In the genomic region with DNA sequence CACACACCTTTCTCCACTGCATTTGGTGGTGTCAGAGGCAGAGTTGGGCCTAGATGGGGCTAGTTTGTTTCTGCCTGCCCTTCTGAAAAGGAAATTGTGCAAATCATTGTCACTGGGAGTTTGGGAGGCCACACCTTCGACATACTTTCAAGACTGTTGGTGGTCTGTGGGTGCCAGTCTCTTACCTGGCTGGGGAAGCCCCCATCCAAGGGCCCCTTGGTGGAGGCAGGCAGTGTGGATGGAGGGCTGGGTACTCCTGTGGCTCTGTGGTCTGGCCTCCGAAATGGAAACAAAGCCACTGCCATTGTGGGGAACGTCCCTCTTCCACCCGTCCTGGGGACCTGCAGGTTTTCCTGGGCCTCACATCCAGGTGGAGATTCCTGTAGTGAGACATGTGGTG, we compare ENCODE assay signal across 20 cellular contexts. TPM values are rescaled to one million over a fixed set of nuclear protein-coding genes. Genes with fewer than 3 reads are reported as not detected.
A peak's percentile ranks its signal among the peaks of the same experiment; 100 is the strongest.
DNase-seq lines count a peak whose midpoint lies in the region; ATAC-seq and TF ChIP-seq lines count a peak whose summit lies in the region.
"Had no signal": no experiment of that assay in that cellular context is flagged by ENCODE, and none has a peak within 500 bp of the region (broad histone marks: within the 10 kb centered on the region; RNA-seq: fewer than 3 reads in every experiment).

No MANE protein-coding gene starts in this region.

- H3K4me3 Mint-ChIP-seq in natural killer cell = no peak overlapping the region
- no peak overlapping the region for H3K4me3 Mint-ChIP-seq in natural killer cell treated with Interleukin-12 subunit alpha and Interleukin-12 subunit beta and Interleukin-15 and Interleukin-18, amount 100 ng/mL, for 72 hours
- peak overlapping the region in 3 of 10 donors; percentile 12 to 48 (median 31) for H3K4me3 Mint-ChIP-seq in naive thymus-derived CD8-positive, alpha-beta T cell
- H3K4me3 Mint-ChIP-seq: activated B cell treated with CpG ODN at 0.5 μM for 24 hours, B cell, naive B cell had no signal

- peak overlapping the region; percentile 29 to 91 for H3K27ac Mint-ChIP-seq in natural killer cell
- H3K27ac Mint-ChIP-seq in natural killer cell treated with Interleukin-12 subunit alpha and Interleukin-12 subunit beta and Interleukin-15 and Interleukin-18, amount 100 ng/mL, for 72 hours = peak overlapping the region in 1 of 2 donors; percentile 38
- peak overlapping the region in 9 of 10 donors; percentile 32 to 93 (median 78) for H3K27ac Mint-ChIP-seq in naive thymus-derived CD8-positive, alpha-beta T cell
- H3K27ac Mint-ChIP-seq: activated B cell treated with CpG ODN at 0.5 μM for 24 hours, B cell had no signal

- no peaks in the 10 kb centered on the region for H3K27me3 Mint-ChIP-seq in natural killer cell (ENCODE audit: low read depth in 2 of 2)
- no peaks in the 10 kb centered on the region for H3K27me3 Mint-ChIP-seq in natural killer cell treated with Interleukin-12 subunit alpha and Interleukin-12 subunit beta and Interleukin-15 and Interleukin-18, amount 100 ng/mL, for 72 hours
- no peaks in the 10 kb centered on the region for H3K27me3 Mint-ChIP-seq in naive thymus-derived CD8-positive, alpha-beta T cell
- H3K27me3 Mint-ChIP-seq: activated B cell treated with CpG ODN at 0.5 μM for 24 hours, B cell, naive B cell had no signal

- POLR2A ChIA-PET in naive thymus-derived CD8-positive, alpha-beta T cell (lab: Charles Lee) = interaction anchor here (0.7 to 2.6 kb wide), 3 partner anchors 9 to 33 kb away, joined by 3 to 8 read pairs (median 3); no protein-coding TSS in a partner anchor

- no peaks in the 10 kb centered on the region for H3K9me3 Mint-ChIP-seq in natural killer cell
- H3K9me3 Mint-ChIP-seq in natural killer cell treated with Interleukin-12 subunit alpha and Interleukin-12 subunit beta and Interleukin-15 and Interleukin-18, amount 100 ng/mL, for 72 hours = no peaks in the 10 kb centered on the region
- H3K9me3 Mint-ChIP-seq in naive thymus-derived CD8-positive, alpha-beta T cell = no peaks in the 10 kb centered on the region
- H3K9me3 Mint-ChIP-seq: activated B cell treated with CpG ODN at 0.5 μM for 24 hours, naive B cell had no signal

- H3K27me3 ChIP-seq in breast epithelium (no peaks in the 10 kb centered on the region), vagina (no peaks in the 10 kb centered on the region)
- H3K27me3 ChIP-seq: hepatocyte had no signal

- no peak for ATAC-seq in natural killer cell
- no peak for ATAC-seq in natural killer cell treated with Interleukin-12 subunit alpha and Interleukin-12 subunit beta and Interleukin-15 and Interleukin-18, amount 100 ng/mL, for 72 hours
- no peak for ATAC-seq in naive thymus-derived CD8-positive, alpha-beta T cell
- ATAC-seq in GM19351 (IDR thresholded peaks at IDR 0.05; ENCODE audit: unreplicated experiment) = no peak
- ATAC-seq in HG02970 (IDR thresholded peaks at IDR 0.05; ENCODE audit: low FRiP score, unreplicated experiment) = no peak
- ATAC-seq: left colon, Panc1 had no signal

- intact Hi-C loops in natural killer cell (cut with micrococcal nuclease) (no loop called here), breast epithelium (cut with DNase I; ENCODE audit: low total_unique reads) (loop anchor here (5.0 kb wide), 1 partner anchor 373 kb away; no protein-coding TSS in a partner anchor), vagina (cut with DNase I) (no loop called here)

- DNase-seq in natural killer cell = no peak
- DNase-seq in natural killer cell treated with Interleukin-12 subunit alpha and Interleukin-12 subunit beta and Interleukin-15 and Interleukin-18, amount 100 ng/mL, for 72 hours (ENCODE audit: low spot score) = no peak
- no peak for DNase-seq in breast epithelium (ENCODE audit: low spot score in 2 of 2)
- DNase-seq in naive thymus-derived CD8-positive, alpha-beta T cell = no peak
- no peak for DNase-seq in vagina (ENCODE audit: extremely low spot score in 2 of 2)
- DNase-seq in NCI-H69 (lab: John Stamatoyannopoulos, UW) = no peak
- DNase-seq: activated B cell treated with CpG ODN at 0.5 μM for 24 hours; DMS53; left colon; MM.1S; naive B cell; NCI-H2029 treated with DMSO at 0.1 percent for 48 hours; NCI-H524 treated with DMSO at 0.1 percent for 48 hours; stimulated activated CD4-positive, alpha-beta T cell treated with anti-CD3 and anti-CD28 coated beads, Interleukin-2, amount 100 ng/mL, for 24 hours had no signal

- H3K4me1 Mint-ChIP-seq in natural killer cell = peaks cover 26 to 83% of the 10 kb centered on the region in 2 donors
- peaks cover 28 to 42% of the 10 kb centered on the region in 2 donors for H3K4me1 Mint-ChIP-seq in natural killer cell treated with Interleukin-12 subunit alpha and Interleukin-12 subunit beta and Interleukin-15 and Interleukin-18, amount 100 ng/mL, for 72 hours (ENCODE audit: low read depth in 2 of 2)
- H3K4me1 Mint-ChIP-seq in naive thymus-derived CD8-positive, alpha-beta T cell = peaks cover 30 to 73% (median 47%) of the 10 kb centered on the region in 4 donors

- H3K36me3 ChIP-seq in breast epithelium = peaks cover 7% of the 10 kb centered on the region
- H3K36me3 ChIP-seq in vagina = peaks cover 0 to 29% of the 10 kb centered on the region in 2 donors

- H3K9me3 ChIP-seq in breast epithelium (no peaks in the 10 kb centered on the region), vagina (no peaks in the 10 kb centered on the region)

- no peaks in the 10 kb centered on the region for H3K36me3 Mint-ChIP-seq in natural killer cell
- peaks cover 9% of the 10 kb centered on the region for H3K36me3 Mint-ChIP-seq in natural killer cell treated with Interleukin-12 subunit alpha and Interleukin-12 subunit beta and Interleukin-15 and Interleukin-18, amount 100 ng/mL, for 72 hours
- H3K36me3 Mint-ChIP-seq in naive thymus-derived CD8-positive, alpha-beta T cell = peaks cover 0 to 40% (median 24%) of the 10 kb centered on the region in 3 donors

- TF ChIP-seq CTCF in natural killer cell (IDR thresholded peaks at IDR 0.05) (no peak), breast epithelium (IDR thresholded peaks at IDR 0.05) (no peak), vagina (IDR thresholded peaks at IDR 0.05) (no peak)

- peaks cover 22 to 24% of the 10 kb centered on the region in 2 donors for H3K4me1 ChIP-seq in breast epithelium
- peaks cover 61% of the 10 kb centered on the region for H3K4me1 ChIP-seq in vagina

- no peak overlapping the region for H3K4me3 ChIP-seq in breast epithelium
- H3K4me3 ChIP-seq in vagina = no peak overlapping the region
- H3K4me3 ChIP-seq: hepatocyte had no signal

- TF ChIP-seq POLR2A in breast epithelium (IDR thresholded peaks at IDR 0.05) (no peak), vagina (IDR thresholded peaks at IDR 0.05) (no peak)

- peak overlapping the region; percentile 92 to 94 for H3K27ac ChIP-seq in breast epithelium
- H3K27ac ChIP-seq in vagina = peak overlapping the region; percentile 42
- H3K27ac ChIP-seq: hepatocyte had no signal

RNA-seq across cellular contexts. Expression of a gene that starts 10.9 kb away (rescaled TPM):
- total RNA-seq in natural killer cell (1 to 10 TPM; 5.4 to 6.0 (median 5.4) TPM), breast epithelium (10 to 100 TPM; 24.3 to 67.0 (median 44.8) TPM), vagina (23.6 TPM)
- 1 to 10 TPM in 1 of 2 donors, under 1 TPM in 1; 0.24 to 1.1 TPM for total RNA-seq in natural killer cell treated with Interleukin-12 subunit alpha and Interleukin-12 subunit beta and Interleukin-15 and Interleukin-18, amount 100 ng/mL, for 72 hours
- total RNA-seq in naive thymus-derived CD8-positive, alpha-beta T cell = 1 to 10 TPM; 6.9 to 8.2 TPM
- 1 to 10 TPM; 2.6 to 7.4 (median 6.2) TPM for polyA plus RNA-seq in naive thymus-derived CD8-positive, alpha-beta T cell
- total RNA-seq: HT-29 had no signal

RNA-seq across cellular contexts. Expression of a gene that starts 27.9 kb away (rescaled TPM):
- 10 to 100 TPM; 60.0 to 82.9 (median 67.9) TPM for total RNA-seq in natural killer cell
- 10 to 100 TPM; 25.6 to 28.2 TPM for total RNA-seq in natural killer cell treated with Interleukin-12 subunit alpha and Interleukin-12 subunit beta and Interleukin-15 and Interleukin-18, amount 100 ng/mL, for 72 hours
- total RNA-seq in breast epithelium = 10 to 100 TPM; 26.1 to 52.7 (median 40.6) TPM
- total RNA-seq in naive thymus-derived CD8-positive, alpha-beta T cell = 10 to 100 TPM; 27.5 to 29.4 TPM
- polyA plus RNA-seq in naive thymus-derived CD8-positive, alpha-beta T cell = 10 to 100 TPM; 17.4 to 36.7 (median 22.1) TPM
- 110 TPM for total RNA-seq in vagina

RNA-seq across cellular contexts. Expression of a gene that starts 28.1 kb away (rescaled TPM):
- total RNA-seq in natural killer cell (10 to 100 TPM in 1 of 3 donors, 1 to 10 TPM in 2; 8.9 to 11.3 (median 9.1) TPM), breast epithelium (1 to 10 TPM; 3.0 to 7.6 (median 7.2) TPM), vagina (11.0 TPM)
- 10 to 100 TPM in 1 of 2 donors, 1 to 10 TPM in 1; 6.7 to 19.9 TPM for total RNA-seq in natural killer cell treated with Interleukin-12 subunit alpha and Interleukin-12 subunit beta and Interleukin-15 and Interleukin-18, amount 100 ng/mL, for 72 hours
- total RNA-seq in naive thymus-derived CD8-positive, alpha-beta T cell = 10 to 100 TPM; 15.1 to 15.9 TPM
- polyA plus RNA-seq in naive thymus-derived CD8-positive, alpha-beta T cell = 10 to 100 TPM in 2 of 3 donors, 1 to 10 TPM in 1; 9.3 to 10.8 (median 10.4) TPM

RNA-seq across cellular contexts. Expression of a gene that starts 37.5 kb away (rescaled TPM):
- total RNA-seq in natural killer cell = 1 to 10 TPM; 4.8 to 8.9 (median 6.7) TPM
- 10 to 100 TPM in 1 of 2 donors, 1 to 10 TPM in 1; 8.7 to 11.5 TPM for total RNA-seq in natural killer cell treated with Interleukin-12 subunit alpha and Interleukin-12 subunit beta and Interleukin-15 and Interleukin-18, amount 100 ng/mL, for 72 hours
- total RNA-seq in breast epithelium = 10 to 100 TPM; 11.1 to 16.2 (median 14.3) TPM
- total RNA-seq in naive thymus-derived CD8-positive, alpha-beta T cell = 10 to 100 TPM; 10.3 to 11.1 TPM
- polyA plus RNA-seq in naive thymus-derived CD8-positive, alpha-beta T cell = 1 to 10 TPM; 9.0 to 9.2 (median 9.1) TPM
- 8.1 TPM for total RNA-seq in vagina

RNA-seq across cellular contexts. Expression of a gene that starts 37.6 kb away (rescaled TPM):
- total RNA-seq in natural killer cell (10 to 100 TPM; 53.9 to 66.4 (median 58.3) TPM), breast epithelium (10 to 100 TPM; 32.3 to 49.5 (median 36.0) TPM), vagina (69.0 TPM)
- total RNA-seq in natural killer cell treated with Interleukin-12 subunit alpha and Interleukin-12 subunit beta and Interleukin-15 and Interleukin-18, amount 100 ng/mL, for 72 hours = 100 to 1,000 TPM; 103 to 143 TPM
- total RNA-seq in naive thymus-derived CD8-positive, alpha-beta T cell = 10 to 100 TPM; 68.8 to 79.6 TPM
- 10 to 100 TPM; 21.9 to 36.8 (median 29.8) TPM for polyA plus RNA-seq in naive thymus-derived CD8-positive, alpha-beta T cell
